ENCODE assay signal across 8 cellular contexts in the genomic region with DNA sequence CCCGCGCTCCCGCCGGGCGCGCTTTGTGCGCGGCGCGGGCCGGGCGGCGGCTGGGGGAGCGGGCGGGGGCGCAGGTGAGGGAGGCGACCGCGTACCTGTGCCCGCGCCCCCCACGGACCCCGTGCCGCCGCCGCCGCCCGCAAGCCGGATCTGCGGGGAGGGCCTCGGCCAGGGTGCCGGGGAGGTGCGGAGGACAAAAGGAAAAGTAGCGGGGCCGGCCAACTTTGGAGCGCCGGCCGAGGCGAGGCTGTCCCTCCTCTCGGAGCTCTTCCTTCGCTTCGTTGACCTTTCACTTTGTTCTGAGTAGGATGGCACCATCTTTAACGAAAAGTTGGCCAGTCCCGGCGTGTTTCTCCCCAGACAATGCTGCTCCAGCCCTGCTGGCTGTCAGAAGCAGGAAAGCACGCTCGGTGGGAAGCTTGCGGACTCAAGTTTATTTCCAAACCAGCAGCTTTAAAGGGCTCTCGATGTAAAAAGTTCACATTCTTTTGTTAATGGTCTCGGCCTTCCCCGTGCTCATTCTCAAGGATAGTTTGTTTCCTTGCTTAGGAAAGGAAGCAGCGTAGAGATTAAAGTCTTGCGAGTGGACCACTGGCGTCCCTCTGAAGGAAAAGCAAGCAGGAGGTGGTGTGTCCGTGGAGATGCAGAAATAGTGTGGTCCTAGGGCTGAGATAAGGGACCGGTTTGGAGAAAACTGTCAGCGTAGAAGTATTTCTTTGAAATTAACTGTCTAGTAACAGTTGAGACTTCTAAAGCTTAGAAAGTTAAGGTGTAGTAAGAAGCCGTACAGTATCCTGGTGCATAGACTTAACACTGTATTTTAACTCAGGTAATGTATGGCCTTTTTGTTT. TPM values are rescaled to one million over a fixed set of nuclear protein-coding genes. Genes with fewer than 3 reads are reported as not detected.
DNase-seq lines count a peak whose midpoint lies in the region; ATAC-seq, FAIRE-seq and TF ChIP-seq lines count a peak whose summit lies in the region.

No MANE protein-coding gene starts in this region.

- H3K36me3 ChIP-seq in keratinocyte (ENCODE audit: control insufficient read depth in 2 of 2, extremely low read depth in 1 of 2, insufficient read depth in 2 of 2, low read length in 2 of 2) = peaks cover 13 to 19% of the 10 kb centered on the region in 2 experiments

- peaks cover 81% of the 10 kb centered on the region for H3K79me2 ChIP-seq in keratinocyte (ENCODE audit: control insufficient read depth, insufficient read depth, low read length)

- H3K27me3 Mint-ChIP-seq in brain = peaks cover 8% of the 10 kb centered on the region

- peak overlapping the region; percentile 76 to 98 (median 97) for H3K4me3 ChIP-seq in keratinocyte (ENCODE audit: control insufficient read depth in 2 of 3, extremely low read depth in 1 of 3, insufficient read depth in 2 of 3, low read depth in 1 of 3, low read length in 3 of 3)

- H3K27me3 ChIP-seq in keratinocyte (ENCODE audit: control insufficient read depth, extremely low read depth, insufficient read depth, low read length) = no peaks in the 10 kb centered on the region

- peak; percentile 35 for DNase-seq in stimulated activated CD4-positive, alpha-beta T cell treated with anti-CD3 and anti-CD28 coated beads, Interleukin-4, amount 100 ng/mL, for 1 hour
- DNase-seq in stimulated activated CD4-positive, alpha-beta T cell treated with anti-CD3 and anti-CD28 coated beads, Interleukin-12 subunit alpha, Interleukin-12 subunit beta, amount 100 ng/mL, for 4 hours = no peak
- DNase-seq in keratinocyte (ENCODE audit: low read depth, low spot score) (no peak), hippocampal formation (lab: John Stamatoyannopoulos, UW) (no peak)
- DNase-seq in stimulated activated effector memory CD8-positive, alpha-beta T cell treated with anti-CD3 and anti-CD28 coated beads, Interleukin-12 subunit alpha, Interleukin-12 subunit beta, amount 100 ng/mL, for 72 hours (ENCODE audit: low spot score in 2 of 2) = peak in 1 of 2 donors; percentile 71

- no peaks in the 10 kb centered on the region for H3K9me3 ChIP-seq in keratinocyte (ENCODE audit: control insufficient read depth, low read depth, low read length)

- H3K4me3 Mint-ChIP-seq in brain = peak overlapping the region; percentile 88 to 94 (median 91)
- peak overlapping the region; percentile 79 for H3K4me3 Mint-ChIP-seq in stimulated activated effector memory CD8-positive, alpha-beta T cell treated with anti-CD3 and anti-CD28 coated beads, Interleukin-12 subunit alpha, Interleukin-12 subunit beta, amount 100 ng/mL, for 72 hours

- peaks cover 31% of the 10 kb centered on the region for H3K4me1 ChIP-seq in keratinocyte (ENCODE audit: control insufficient read depth, extremely low read depth, insufficient read depth, low read length)

- peaks cover 3% of the 10 kb centered on the region for H4K20me1 ChIP-seq in keratinocyte (ENCODE audit: control insufficient read depth, extremely low read depth, insufficient read depth, low read length)

- peak overlapping the region; percentile 88 for H3K9ac ChIP-seq in keratinocyte (ENCODE audit: control insufficient read depth, extremely low read depth, insufficient read depth, low read length)

- H3K4me1 Mint-ChIP-seq in brain = peaks cover 42% of the 10 kb centered on the region
- H3K4me1 Mint-ChIP-seq in stimulated activated effector memory CD8-positive, alpha-beta T cell treated with anti-CD3 and anti-CD28 coated beads, Interleukin-12 subunit alpha, Interleukin-12 subunit beta, amount 100 ng/mL, for 72 hours = peaks cover 32% of the 10 kb centered on the region

- dilution Hi-C loops in keratinocyte (cut with MboI; ENCODE audit: extremely low pct_ligation_motif_present, low sequenced_read_pairs) = no loop called here

- H3K9me1 ChIP-seq in keratinocyte (ENCODE audit: control insufficient read depth, extremely low read depth, insufficient read depth, low read length) = no peaks in the 10 kb centered on the region

- TF ChIP-seq CTCF in brain (conservative IDR thresholded peaks at IDR 0.05) = no peak
- TF ChIP-seq CTCF in keratinocyte (optimal IDR thresholded peaks at IDR 0.05 in 1 of 3, IDR thresholded peaks at IDR 0.05 in 1 of 3, conservative IDR thresholded peaks at IDR 0.05 in 1 of 3; ENCODE audit: extremely low read depth in 1 of 3, insufficient read depth in 2 of 3, low read length in 3 of 3) = no peak

- peak overlapping the region; percentile 13 for H2AFZ ChIP-seq in keratinocyte (ENCODE audit: control insufficient read depth, low read length)

- H3K27ac Mint-ChIP-seq in brain = peak overlapping the region; percentile 83 to 95 (median 91)
- peak overlapping the region; percentile 85 for H3K27ac Mint-ChIP-seq in stimulated activated effector memory CD8-positive, alpha-beta T cell treated with anti-CD3 and anti-CD28 coated beads, Interleukin-12 subunit alpha, Interleukin-12 subunit beta, amount 100 ng/mL, for 72 hours

- H3K27ac ChIP-seq in keratinocyte (ENCODE audit: control insufficient read depth, insufficient read depth, low read length) = peak overlapping the region; percentile 70

- peaks cover 31% of the 10 kb centered on the region for H3K36me3 Mint-ChIP-seq in brain
- H3K36me3 Mint-ChIP-seq in stimulated activated effector memory CD8-positive, alpha-beta T cell treated with anti-CD3 and anti-CD28 coated beads, Interleukin-12 subunit alpha, Interleukin-12 subunit beta, amount 100 ng/mL, for 72 hours = peaks cover 65% of the 10 kb centered on the region

- H3K4me2 ChIP-seq in keratinocyte (ENCODE audit: control insufficient read depth, extremely low read depth, insufficient read depth, low read depth, low read length) = peak overlapping the region; percentile 100

- no peak for FAIRE-seq in keratinocyte (lab: Jason Lieb, UNC)

- peak; percentile 32 for ATAC-seq in HG02678 (IDR thresholded peaks at IDR 0.05; ENCODE audit: unreplicated experiment)
- peak; percentile 31 for ATAC-seq in stimulated activated effector memory CD8-positive, alpha-beta T cell treated with anti-CD3 and anti-CD28 coated beads, Interleukin-12 subunit alpha, Interleukin-12 subunit beta, amount 100 ng/mL, for 72 hours

- H3K9me3 Mint-ChIP-seq in brain = peaks cover 0 to 2% (median 0%) of the 10 kb centered on the region in 5 experiments
- H3K9me3 Mint-ChIP-seq in stimulated activated effector memory CD8-positive, alpha-beta T cell treated with anti-CD3 and anti-CD28 coated beads, Interleukin-12 subunit alpha, Interleukin-12 subunit beta, amount 100 ng/mL, for 72 hours = no peaks in the 10 kb centered on the region

TF ChIP-seq in PFSK-1, 5 proteins besides CTCF, POLR2A, EP300 and RAD21 (continues in another document):
- TF ChIP-seq FOXP2 (optimal IDR thresholded peaks at IDR 0.05; ENCODE audit: borderline replicate concordance, extremely low read depth, extremely low read length, insufficient read depth) (no peak), SIN3A (IDR thresholded peaks at IDR 0.05; ENCODE audit: borderline replicate concordance, insufficient read depth, low read length) (0 out of 2 replicates have a peak, but pooled peaks have one; percentile 12), POLR2AphosphoS5 (IDR thresholded peaks at IDR 0.05; ENCODE audit: low read depth, low read length) (no peak), TAF1 (IDR thresholded peaks at IDR 0.05; ENCODE audit: borderline replicate concordance, insufficient read depth, low read length) (no peak)

RNA-seq across cellular contexts. Expression of gene EHMT1, which starts 0.7 kb away (rescaled TPM):
- polyA plus RNA-seq in PFSK-1 (2012; ENCODE audit: insufficient read length, low read depth) = 110 TPM
- polyA plus RNA-seq in brain (ENCODE audit: insufficient read depth, low read depth, low replicate concordance) (69.6 TPM), keratinocyte (25.4 to 34.0 TPM (median 25.9 TPM) in 3 replicates)
- 51.6 TPM for polyA plus RNA-seq in keratinocyte (2011; ENCODE audit: low read depth)
- polyA plus RNA-seq in keratinocyte (2011; cell fraction: cytosol; rRNA removed) = 16.1 and 29.6 TPM in 2 replicates
- polyA plus RNA-seq in keratinocyte (2011; cell fraction: nucleus; rRNA removed) = 50.8 and 71.4 TPM in 2 replicates
- 21.1 and 37.2 TPM in 2 replicates for polyA plus RNA-seq in keratinocyte (2012; ENCODE audit: low replicate concordance)
- polyA minus RNA-seq in keratinocyte = 42.0 to 105 TPM (median 52.4 TPM) in 3 replicates
- 43.7 TPM for polyA minus RNA-seq in keratinocyte (2011; cell fraction: cytosol; rRNA and poly(A)+ RNA removed)
- 61.2 and 82.5 TPM in 2 replicates for polyA minus RNA-seq in keratinocyte (2011; cell fraction: nucleus; rRNA and poly(A)+ RNA removed)

RNA-seq across cellular contexts. Expression of gene ARRDC1, which starts 14.0 kb away (rescaled TPM):
- 33.3 TPM for polyA plus RNA-seq in PFSK-1 (2012; ENCODE audit: insufficient read length, low read depth)
- 43.8 TPM for polyA plus RNA-seq in brain (ENCODE audit: insufficient read depth, low read depth, low replicate concordance)
- polyA plus RNA-seq in keratinocyte = 94.7 to 163 TPM (median 102 TPM) in 3 replicates
- polyA plus RNA-seq in keratinocyte (2011; ENCODE audit: low read depth) = 109 TPM
- 66.6 and 112 TPM in 2 replicates for polyA plus RNA-seq in keratinocyte (2011; cell fraction: cytosol; rRNA removed)
- 352 and 475 TPM in 2 replicates for polyA plus RNA-seq in keratinocyte (2011; cell fraction: nucleus; rRNA removed)
- polyA plus RNA-seq in keratinocyte (2012; ENCODE audit: low replicate concordance) = 76.1 and 101 TPM in 2 replicates
- polyA minus RNA-seq in keratinocyte = 102 to 286 TPM (median 125 TPM) in 3 replicates
- 104 TPM for polyA minus RNA-seq in keratinocyte (2011; cell fraction: cytosol; rRNA and poly(A)+ RNA removed)
- 120 and 135 TPM in 2 replicates for polyA minus RNA-seq in keratinocyte (2011; cell fraction: nucleus; rRNA and poly(A)+ RNA removed)

RNA-seq across cellular contexts. Expression of gene ZMYND19, which starts 29.2 kb away (rescaled TPM):
- 55.9 TPM for polyA plus RNA-seq in PFSK-1 (2012; ENCODE audit: insufficient read length, low read depth)
- 41.3 TPM for polyA plus RNA-seq in brain (ENCODE audit: insufficient read depth, low read depth, low replicate concordance)
- polyA plus RNA-seq in keratinocyte = 25.8 to 28.1 TPM (median 27.8 TPM) in 3 replicates
- 19.0 TPM for polyA plus RNA-seq in keratinocyte (2011; ENCODE audit: low read depth)
- polyA plus RNA-seq in keratinocyte (2011; cell fraction: cytosol; rRNA removed) = 13.6 and 24.5 TPM in 2 replicates
- 27.6 and 29.4 TPM in 2 replicates for polyA plus RNA-seq in keratinocyte (2011; cell fraction: nucleus; rRNA removed)
- polyA plus RNA-seq in keratinocyte (2012; ENCODE audit: low replicate concordance) = 27.3 and 30.2 TPM in 2 replicates
- 9.5 to 21.9 TPM (median 11.2 TPM) in 3 replicates for polyA minus RNA-seq in keratinocyte
- 17.8 TPM for polyA minus RNA-seq in keratinocyte (2011; cell fraction: cytosol; rRNA and poly(A)+ RNA removed)
- 7.1 and 7.8 TPM in 2 replicates for polyA minus RNA-seq in keratinocyte (2011; cell fraction: nucleus; rRNA and poly(A)+ RNA removed)

RNA-seq across cellular contexts. Expression of gene DPH7, which starts 40.7 kb away (rescaled TPM):
- 32.8 TPM for polyA plus RNA-seq in PFSK-1 (2012; ENCODE audit: insufficient read length, low read depth)
- polyA plus RNA-seq in brain (ENCODE audit: insufficient read depth, low read depth, low replicate concordance) = 19.4 TPM
- polyA plus RNA-seq in keratinocyte = 25.3 to 32.4 TPM (median 26.2 TPM) in 3 replicates
- 20.2 TPM for polyA plus RNA-seq in keratinocyte (2011; ENCODE audit: low read depth)
- polyA plus RNA-seq in keratinocyte (2011; cell fraction: cytosol; rRNA removed) = 16.1 and 19.9 TPM in 2 replicates
- polyA plus RNA-seq in keratinocyte (2011; cell fraction: nucleus; rRNA removed) = 68.3 and 79.1 TPM in 2 replicates
- 16.9 and 26.9 TPM in 2 replicates for polyA plus RNA-seq in keratinocyte (2012; ENCODE audit: low replicate concordance)
- polyA minus RNA-seq in keratinocyte = 17.8 to 19.1 TPM (median 19.0 TPM) in 3 replicates
- 13.0 TPM for polyA minus RNA-seq in keratinocyte (2011; cell fraction: cytosol; rRNA and poly(A)+ RNA removed)
- 15.3 and 20.4 TPM in 2 replicates for polyA minus RNA-seq in keratinocyte (2011; cell fraction: nucleus; rRNA and poly(A)+ RNA removed)
